ENCODE assay signal across 17 cellular contexts in the genomic region with DNA sequence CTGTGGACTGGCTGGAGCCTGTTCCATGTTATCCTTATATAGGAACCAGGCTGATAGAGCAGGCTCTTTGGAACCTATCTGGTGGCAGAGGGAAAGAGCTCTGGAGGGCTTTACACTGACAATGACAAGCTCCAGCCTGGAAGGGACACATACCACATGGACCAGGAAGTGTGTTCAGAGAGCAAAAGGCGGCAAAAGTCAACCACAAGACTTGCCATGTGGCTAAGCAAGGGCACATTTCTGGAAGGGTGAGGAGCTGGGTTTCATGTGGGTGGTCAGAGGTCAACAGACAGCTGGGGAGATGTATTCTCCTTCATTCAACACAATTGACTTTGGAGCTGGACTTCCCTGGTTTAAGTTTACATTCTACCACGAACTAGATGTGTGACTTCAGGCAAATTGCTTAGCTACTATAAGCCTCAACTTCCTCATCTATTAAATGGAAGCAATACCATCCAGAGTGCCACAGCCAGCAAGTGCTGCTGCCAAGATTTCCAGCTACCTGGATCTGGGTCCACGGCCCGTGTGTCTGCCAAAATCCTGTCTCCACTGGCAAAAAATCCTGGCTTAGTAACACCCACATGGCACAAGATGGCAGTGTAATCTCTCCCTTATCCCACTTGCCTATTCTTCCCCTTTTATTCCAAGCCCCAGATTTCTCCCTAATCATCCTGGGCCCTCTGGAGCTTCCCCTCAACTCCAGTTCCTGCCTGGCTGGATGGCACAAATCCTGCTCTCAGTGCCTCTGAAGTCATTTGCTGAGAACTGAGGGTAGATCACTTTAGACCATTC.
DNase-seq lines count a peak whose midpoint lies in the region; ATAC-seq and TF ChIP-seq lines count a peak whose summit lies in the region.
"Had no signal": no experiment of that assay in that cellular context is flagged by ENCODE, and none has a peak within 500 bp of the region (broad histone marks: within the 10 kb centered on the region; RNA-seq: fewer than 3 reads in every experiment).

No MANE protein-coding gene starts in this region.

- no peak overlapping the region for H3K9ac ChIP-seq in fibroblast of lung (ENCODE audit: insufficient read depth, low read length)
- H3K9ac ChIP-seq: KMS-11 had no signal

- no peaks in the 10 kb centered on the region for H3K4me1 Mint-ChIP-seq in activated CD4-positive, alpha-beta T cell treated with anti-CD3 and anti-CD28 coated beads, Interleukin-2, amount 10 ng/mL, durations not matched to agents 24 days and 14 days
- H3K4me1 Mint-ChIP-seq in activated CD8-positive, alpha-beta T cell treated with anti-CD3 and anti-CD28 coated beads for 36 hours (ENCODE audit: low read depth) = no peaks in the 10 kb centered on the region
- H3K4me1 Mint-ChIP-seq in activated naive CD8-positive, alpha-beta T cell treated with anti-CD3 and anti-CD28 coated beads for 36 hours = no peaks in the 10 kb centered on the region
- H3K4me1 Mint-ChIP-seq: activated B cell treated with CpG ODN at 0.5 μM for 24 hours had no signal

- no peak overlapping the region for H3K4me3 Mint-ChIP-seq in activated CD4-positive, alpha-beta T cell treated with anti-CD3 and anti-CD28 coated beads, Interleukin-2, amount 10 ng/mL, durations not matched to agents 24 days and 14 days
- no peak overlapping the region for H3K4me3 Mint-ChIP-seq in activated CD8-positive, alpha-beta T cell treated with anti-CD3 and anti-CD28 coated beads for 36 hours
- H3K4me3 Mint-ChIP-seq in activated naive CD8-positive, alpha-beta T cell treated with anti-CD3 and anti-CD28 coated beads for 36 hours = no peak overlapping the region
- H3K4me3 Mint-ChIP-seq: activated B cell treated with CpG ODN at 0.5 μM for 24 hours, nephron progenitor cell had no signal

- ATAC-seq in RWPE2 (ENCODE audit: low read depth) (no peak), gastroesophageal sphincter (no peak)
- no peak for ATAC-seq in activated CD8-positive, alpha-beta T cell treated with anti-CD3 and anti-CD28 coated beads for 36 hours

- H3K36me3 Mint-ChIP-seq in activated CD4-positive, alpha-beta T cell treated with anti-CD3 and anti-CD28 coated beads, Interleukin-2, amount 10 ng/mL, durations not matched to agents 24 days and 14 days (ENCODE audit: low read depth) = no peaks in the 10 kb centered on the region
- H3K36me3 Mint-ChIP-seq in activated CD8-positive, alpha-beta T cell treated with anti-CD3 and anti-CD28 coated beads for 36 hours (ENCODE audit: low read depth) = no peaks in the 10 kb centered on the region
- no peaks in the 10 kb centered on the region for H3K36me3 Mint-ChIP-seq in activated naive CD8-positive, alpha-beta T cell treated with anti-CD3 and anti-CD28 coated beads for 36 hours

- no peak overlapping the region for H3K4me3 ChIP-seq in RWPE2 (ENCODE audit: severe bottlenecking)
- no peak overlapping the region for H3K4me3 ChIP-seq in fibroblast of lung (replicated peaks in 1 of 4; ENCODE audit: control extremely low read depth in 1 of 4, insufficient read depth in 1 of 4, low read depth in 3 of 4, low read length in 4 of 4)
- H3K4me3 ChIP-seq in spleen = no peak overlapping the region
- H3K4me3 ChIP-seq in gastroesophageal sphincter = no peak overlapping the region
- H3K4me3 ChIP-seq: smooth muscle cell, tibial artery had no signal

- POLR2A ChIA-PET in activated CD8-positive, alpha-beta T cell treated with anti-CD3 and anti-CD28 coated beads for 36 hours (lab: Charles Lee) = no interaction called here

- intact Hi-C loops in activated CD4-positive, alpha-beta T cell treated with anti-CD3 and anti-CD28 coated beads, Interleukin-2, amount 10 ng/mL, durations not matched to agents 24 days and 14 days (cut with micrococcal nuclease) = no loop called here
- intact Hi-C loops in spleen (cut with DNase I; ENCODE audit: low total_unique reads) = no loop called here
- intact Hi-C loops in activated CD8-positive, alpha-beta T cell treated with anti-CD3 and anti-CD28 coated beads for 36 hours (cut with micrococcal nuclease) = no loop called here

- no peaks in the 10 kb centered on the region for H3K79me2 ChIP-seq in fibroblast of lung (ENCODE audit: control insufficient read depth, insufficient read depth, low read length)

- CTCF ChIA-PET in activated CD8-positive, alpha-beta T cell treated with anti-CD3 and anti-CD28 coated beads for 36 hours (lab: Charles Lee) = interaction anchor here (0.5 to 0.8 kb wide), 3 partner anchors 74 to 988 kb away, joined by 3 read pairs; no protein-coding TSS in a partner anchor

- H2AFZ ChIP-seq in fibroblast of lung (ENCODE audit: low read length) = no peak overlapping the region

- no peaks in the 10 kb centered on the region for H3K9me3 ChIP-seq in RWPE2 (ENCODE audit: severe bottlenecking)
- H3K9me3 ChIP-seq in fibroblast of lung (ENCODE audit: control insufficient read depth, insufficient read depth, low read depth, low read length) = no peaks in the 10 kb centered on the region
- no peaks in the 10 kb centered on the region for H3K9me3 ChIP-seq in spleen
- H3K9me3 ChIP-seq in gastroesophageal sphincter = no peaks in the 10 kb centered on the region
- H3K9me3 ChIP-seq: tibial artery had no signal

- no peaks in the 10 kb centered on the region for H3K27me3 Mint-ChIP-seq in activated CD4-positive, alpha-beta T cell treated with anti-CD3 and anti-CD28 coated beads, Interleukin-2, amount 10 ng/mL, durations not matched to agents 24 days and 14 days
- peaks cover 5% of the 10 kb centered on the region for H3K27me3 Mint-ChIP-seq in activated CD8-positive, alpha-beta T cell treated with anti-CD3 and anti-CD28 coated beads for 36 hours
- no peaks in the 10 kb centered on the region for H3K27me3 Mint-ChIP-seq in activated naive CD8-positive, alpha-beta T cell treated with anti-CD3 and anti-CD28 coated beads for 36 hours
- H3K27me3 Mint-ChIP-seq: activated B cell treated with CpG ODN at 0.5 μM for 24 hours had no signal

- no peaks in the 10 kb centered on the region for H3K27me3 ChIP-seq in RWPE2 (ENCODE audit: insufficient read depth, poor library complexity, severe bottlenecking)
- H3K27me3 ChIP-seq in fibroblast of lung (ENCODE audit: control insufficient read depth, insufficient read depth, low read length) = peaks cover 25% of the 10 kb centered on the region
- H3K27me3 ChIP-seq in spleen (replicated peaks in 1 of 7) = peaks cover 0 to 5% (median 0%) of the 10 kb centered on the region in 7 donors
- peaks cover 5% of the 10 kb centered on the region for H3K27me3 ChIP-seq in gastroesophageal sphincter
- H3K27me3 ChIP-seq: tibial artery had no signal

- DNase-seq in activated CD4-positive, alpha-beta T cell treated with anti-CD3 and anti-CD28 coated beads, Interleukin-2, amount 10 ng/mL, durations not matched to agents 24 days and 14 days = peak; percentile 22
- DNase-seq in activated CD4-positive, alpha-beta T cell treated with anti-CD3 and anti-CD28 coated beads, Interleukin-2, amount 50 U/mL, for 1 hour = no peak
- no peak for DNase-seq in RWPE2 (ENCODE audit: low spot score)
- DNase-seq in fibroblast of lung (ENCODE audit: low read depth in 2 of 2) = peak in 1 of 2 donors; percentile 25
- DNase-seq in spleen = peak; percentile 39
- no peak for DNase-seq in activated CD8-positive, alpha-beta T cell treated with anti-CD3 and anti-CD28 coated beads for 36 hours
- DNase-seq in activated naive CD8-positive, alpha-beta T cell treated with anti-CD3 and anti-CD28 coated beads for 36 hours = no peak
- DNase-seq: activated B cell treated with CpG ODN at 0.5 μM for 24 hours; activated T-cell treated with anti-CD3 and anti-CD28 coated beads, Interleukin-2, amount 50 U/mL, for 1 hour; central memory CD4-positive, alpha-beta T cell; DND-41; kidney glomerular epithelial cell; nephron progenitor cell had no signal

- TF ChIP-seq EP300 in gastroesophageal sphincter (IDR thresholded peaks at IDR 0.05) = no peak

- H4K20me1 ChIP-seq in fibroblast of lung (ENCODE audit: control insufficient read depth, extremely low read depth, insufficient read depth, low read length) = no peaks in the 10 kb centered on the region

- no peak overlapping the region for H3K4me2 ChIP-seq in fibroblast of lung (ENCODE audit: extremely low read depth, insufficient read depth, low read length)
- H3K4me2 ChIP-seq: KMS-11, smooth muscle cell had no signal

- H3K36me3 ChIP-seq in RWPE2 (ENCODE audit: low read depth) (no peaks in the 10 kb centered on the region), fibroblast of lung (ENCODE audit: control insufficient read depth, insufficient read depth, low read length) (no peaks in the 10 kb centered on the region), spleen (no peaks in the 10 kb centered on the region), gastroesophageal sphincter (no peaks in the 10 kb centered on the region)
- H3K36me3 ChIP-seq: tibial artery had no signal

- WGBS in spleen, 5 donors = 61 to 78% (median 70%) methylated on average over 4 of the region's 4 CpGs
- 75 to 79% methylated on average over 2 of the region's 4 CpGs for WGBS in gastroesophageal sphincter (ENCODE audit: low coverage in 1 of 2), 2 donors

- TF ChIP-seq CTCF in RWPE2 (IDR thresholded peaks at IDR 0.05; ENCODE audit: poor library complexity, severe bottlenecking) (peak; percentile 34), fibroblast of lung (conservative IDR thresholded peaks at IDR 0.05 in 1 of 2, IDR thresholded peaks at IDR 0.05 in 1 of 2; ENCODE audit: low read depth in 1 of 2, low read length in 2 of 2) (peak; percentile 18 to 23), spleen (IDR thresholded peaks at IDR 0.05 in 8 of 11, conservative IDR thresholded peaks at IDR 0.05 in 3 of 11) (no peak), gastroesophageal sphincter (IDR thresholded peaks at IDR 0.05) (peak in 1 of 4 experiments; percentile 13)
- TF ChIP-seq CTCF in activated CD8-positive, alpha-beta T cell treated with anti-CD3 and anti-CD28 coated beads for 36 hours (IDR thresholded peaks at IDR 0.05) = no peak

- H3K27ac ChIP-seq in RWPE2 (ENCODE audit: poor library complexity, severe bottlenecking) = no peak overlapping the region
- no peak overlapping the region for H3K27ac ChIP-seq in fibroblast of lung (ENCODE audit: insufficient read depth, low read length)
- H3K27ac ChIP-seq in spleen = no peak overlapping the region
- H3K27ac ChIP-seq in gastroesophageal sphincter = no peak overlapping the region
- H3K27ac ChIP-seq: KMS-11, tibial artery had no signal

- H3K4me1 ChIP-seq in RWPE2 (ENCODE audit: insufficient read depth, poor library complexity, severe bottlenecking) (no peaks in the 10 kb centered on the region), fibroblast of lung (ENCODE audit: control insufficient read depth, extremely low read depth, insufficient read depth, low read length) (no peaks in the 10 kb centered on the region), spleen (no peaks in the 10 kb centered on the region), gastroesophageal sphincter (peaks cover 0 to 6% (median 0%) of the 10 kb centered on the region in 3 donors)

- no peak overlapping the region for H3K27ac Mint-ChIP-seq in activated CD4-positive, alpha-beta T cell treated with anti-CD3 and anti-CD28 coated beads, Interleukin-2, amount 10 ng/mL, durations not matched to agents 24 days and 14 days
- no peak overlapping the region for H3K27ac Mint-ChIP-seq in activated CD8-positive, alpha-beta T cell treated with anti-CD3 and anti-CD28 coated beads for 36 hours
- no peak overlapping the region for H3K27ac Mint-ChIP-seq in activated naive CD8-positive, alpha-beta T cell treated with anti-CD3 and anti-CD28 coated beads for 36 hours
- H3K27ac Mint-ChIP-seq: activated B cell treated with CpG ODN at 0.5 μM for 24 hours, nephron progenitor cell had no signal

- no peaks in the 10 kb centered on the region for H3K9me3 Mint-ChIP-seq in activated CD4-positive, alpha-beta T cell treated with anti-CD3 and anti-CD28 coated beads, Interleukin-2, amount 10 ng/mL, durations not matched to agents 24 days and 14 days
- no peaks in the 10 kb centered on the region for H3K9me3 Mint-ChIP-seq in activated CD8-positive, alpha-beta T cell treated with anti-CD3 and anti-CD28 coated beads for 36 hours
- no peaks in the 10 kb centered on the region for H3K9me3 Mint-ChIP-seq in activated naive CD8-positive, alpha-beta T cell treated with anti-CD3 and anti-CD28 coated beads for 36 hours
- H3K9me3 Mint-ChIP-seq: activated B cell treated with CpG ODN at 0.5 μM for 24 hours had no signal

- TF ChIP-seq POLR2A in spleen (IDR thresholded peaks at IDR 0.05) (no peak), gastroesophageal sphincter (IDR thresholded peaks at IDR 0.05) (no peak)

Comparison
In these comparisons a context has a peak if more than half of its experiments do, and no peak if none do; other contexts are left out.
1. DNase-seq: peak in activated CD4-positive, alpha-beta T cell treated with anti-CD3 and anti-CD28 coated beads, Interleukin-2, amount 10 ng/mL, durations not matched to agents 24 days and 14 days (single experiment) and spleen (single experiment); none in activated CD4-positive, alpha-beta T cell treated with anti-CD3 and anti-CD28 coated beads, Interleukin-2, amount 50 U/mL, for 1 hour (single experiment), RWPE2 (single experiment), activated CD8-positive, alpha-beta T cell treated with anti-CD3 and anti-CD28 coated beads for 36 hours (single experiment) and activated naive CD8-positive, alpha-beta T cell treated with anti-CD3 and anti-CD28 coated beads for 36 hours (single experiment).
2. CTCF ChIP-seq: peak in RWPE2 (single experiment) and fibroblast of lung (2 of 2); none in spleen (0 of 11) and activated CD8-positive, alpha-beta T cell treated with anti-CD3 and anti-CD28 coated beads for 36 hours (single experiment).